ENCODE assay signal across 30 cellular contexts in genomic region chr1:27821761-27822315, GRCh38.
"Had no signal": no experiment of that assay in that cellular context is flagged by ENCODE, and none has a peak within 500 bp of the region (broad histone marks: within the 10 kb centered on the region; RNA-seq: fewer than 3 reads in every experiment).

No MANE protein-coding gene starts in this region.

- H3K27ac Mint-ChIP-seq: activated CD4-positive, alpha-beta memory T cell treated with anti-CD3 and anti-CD28 coated beads, Interleukin-2, amount 10 ng/mL, durations not matched to agents 7 days and 5 days; activated CD4-positive, alpha-beta T cell treated with anti-CD3 and anti-CD28 coated beads, Interleukin-2, amount 10 ng/mL, durations not matched to agents 7 days and 5 days; activated naive CD4-positive, alpha-beta T cell treated with anti-CD3 and anti-CD28 coated beads, Interleukin-2, amount 50 U/mL, for 24 hours; activated naive CD8-positive, alpha-beta T cell treated with anti-CD3 and anti-CD28 coated beads, Interleukin-2, amount 50 U/mL, for 24 hours; activated T-helper 17 cell treated with anti-CD3 and anti-CD28 coated beads, Interleukin-2, amount 50 U/mL, for 72 hours; dendritic cell treated with granulocyte-macrophage colony-stimulating factor and Interleukin-4, amounts not matched to agents 40 ng/mL and 50 ng/mL, for 4 days; natural killer cell treated with Interleukin-12 subunit alpha and Interleukin-12 subunit beta and Interleukin-15 and Interleukin-18, amount 100 ng/mL, for 72 hours; stimulated activated naive CD8-positive, alpha-beta T cell treated with anti-CD3 and anti-CD28 coated beads, Interleukin-15, Interleukin-2, amounts not matched to agents 100 ng/mL and 50 ng/mL, for 24 hours; T-helper 1 cell treated with Interleukin-12 subunit alpha and Interleukin-12 subunit beta and Interleukin-4 antibody, amounts not matched to agents 30 μg/mL and 1 μg/mL, for 36 hours; type B pancreatic cell had no signal

- H3K27ac ChIP-seq: breast epithelium, heart left ventricle, left lung, right lobe of liver, thoracic aorta, vagina, WERI-Rb-1 had no signal

- H3K4me1 ChIP-seq: breast epithelium, left lung, vagina had no signal

- H3K36me3 ChIP-seq: breast epithelium had no signal

- H3K27me3 Mint-ChIP-seq: activated CD4-positive, alpha-beta memory T cell treated with anti-CD3 and anti-CD28 coated beads, Interleukin-2, amount 10 ng/mL, durations not matched to agents 7 days and 5 days; activated CD4-positive, alpha-beta T cell treated with anti-CD3 and anti-CD28 coated beads, Interleukin-2, amount 10 ng/mL, durations not matched to agents 7 days and 5 days; activated naive CD4-positive, alpha-beta T cell treated with anti-CD3 and anti-CD28 coated beads, Interleukin-2, amount 50 U/mL, for 24 hours; activated naive CD8-positive, alpha-beta T cell treated with anti-CD3 and anti-CD28 coated beads, Interleukin-2, amount 50 U/mL, for 24 hours; activated T-helper 17 cell treated with anti-CD3 and anti-CD28 coated beads, Interleukin-2, amount 50 U/mL, for 72 hours; dendritic cell treated with granulocyte-macrophage colony-stimulating factor and Interleukin-4, amounts not matched to agents 40 ng/mL and 50 ng/mL, for 4 days; natural killer cell treated with Interleukin-12 subunit alpha and Interleukin-12 subunit beta and Interleukin-15 and Interleukin-18, amount 100 ng/mL, for 72 hours; stimulated activated naive CD8-positive, alpha-beta T cell treated with anti-CD3 and anti-CD28 coated beads, Interleukin-15, Interleukin-2, amounts not matched to agents 100 ng/mL and 50 ng/mL, for 24 hours; type B pancreatic cell had no signal

- H3K9me3 Mint-ChIP-seq: activated CD4-positive, alpha-beta memory T cell treated with anti-CD3 and anti-CD28 coated beads, Interleukin-2, amount 10 ng/mL, durations not matched to agents 7 days and 5 days; activated CD4-positive, alpha-beta T cell treated with anti-CD3 and anti-CD28 coated beads, Interleukin-2, amount 10 ng/mL, durations not matched to agents 7 days and 5 days; activated naive CD4-positive, alpha-beta T cell treated with anti-CD3 and anti-CD28 coated beads, Interleukin-2, amount 50 U/mL, for 24 hours; activated naive CD8-positive, alpha-beta T cell treated with anti-CD3 and anti-CD28 coated beads, Interleukin-2, amount 50 U/mL, for 24 hours; activated T-cell treated with anti-CD3 and anti-CD28 coated beads, Interleukin-2, amount 50 U/mL, for 4 hours; activated T-helper 17 cell treated with anti-CD3 and anti-CD28 coated beads, Interleukin-2, amount 50 U/mL, for 72 hours; dendritic cell treated with granulocyte-macrophage colony-stimulating factor and Interleukin-4, amounts not matched to agents 40 ng/mL and 50 ng/mL, for 4 days; immature natural killer cell; natural killer cell treated with Interleukin-12 subunit alpha and Interleukin-12 subunit beta and Interleukin-15 and Interleukin-18, amount 100 ng/mL, for 72 hours; stimulated activated naive CD8-positive, alpha-beta T cell treated with anti-CD3 and anti-CD28 coated beads, Interleukin-15, Interleukin-2, amounts not matched to agents 100 ng/mL and 50 ng/mL, for 24 hours; T-helper 1 cell treated with Interleukin-12 subunit alpha and Interleukin-12 subunit beta and Interleukin-4 antibody, amounts not matched to agents 30 μg/mL and 1 μg/mL, for 36 hours; type B pancreatic cell had no signal

- H3K27me3 ChIP-seq: breast epithelium, heart left ventricle, left lung, right lobe of liver, vagina had no signal

- ATAC-seq: activated naive CD8-positive, alpha-beta T cell treated with anti-CD3 and anti-CD28 coated beads, Interleukin-2, amount 50 U/mL, for 24 hours; activated T-cell treated with anti-CD3 and anti-CD28 coated beads, Interleukin-2, amount 50 U/mL, for 4 hours; activated T-helper 17 cell treated with anti-CD3 and anti-CD28 coated beads, Interleukin-2, amount 50 U/mL, for 72 hours; heart left ventricle; left lung; mucosa of descending colon; natural killer cell treated with Interleukin-12 subunit alpha and Interleukin-12 subunit beta and Interleukin-15 and Interleukin-18, amount 100 ng/mL, for 72 hours; right lobe of liver had no signal

- H3K4me3 Mint-ChIP-seq: activated CD4-positive, alpha-beta memory T cell treated with anti-CD3 and anti-CD28 coated beads, Interleukin-2, amount 10 ng/mL, durations not matched to agents 7 days and 5 days; activated CD4-positive, alpha-beta T cell treated with anti-CD3 and anti-CD28 coated beads, Interleukin-2, amount 10 ng/mL, durations not matched to agents 7 days and 5 days; activated naive CD4-positive, alpha-beta T cell treated with anti-CD3 and anti-CD28 coated beads, Interleukin-2, amount 50 U/mL, for 24 hours; activated naive CD8-positive, alpha-beta T cell treated with anti-CD3 and anti-CD28 coated beads, Interleukin-2, amount 50 U/mL, for 24 hours; activated T-cell treated with anti-CD3 and anti-CD28 coated beads, Interleukin-2, amount 50 U/mL, for 4 hours; activated T-helper 17 cell treated with anti-CD3 and anti-CD28 coated beads, Interleukin-2, amount 50 U/mL, for 72 hours; dendritic cell treated with granulocyte-macrophage colony-stimulating factor and Interleukin-4, amounts not matched to agents 40 ng/mL and 50 ng/mL, for 4 days; immature natural killer cell; natural killer cell treated with Interleukin-12 subunit alpha and Interleukin-12 subunit beta and Interleukin-15 and Interleukin-18, amount 100 ng/mL, for 72 hours; stimulated activated naive CD8-positive, alpha-beta T cell treated with anti-CD3 and anti-CD28 coated beads, Interleukin-15, Interleukin-2, amounts not matched to agents 100 ng/mL and 50 ng/mL, for 24 hours; T-helper 1 cell treated with Interleukin-12 subunit alpha and Interleukin-12 subunit beta and Interleukin-4 antibody, amounts not matched to agents 30 μg/mL and 1 μg/mL, for 36 hours; type B pancreatic cell had no signal

- DNase-seq: activated CD4-positive, alpha-beta memory T cell treated with anti-CD3 and anti-CD28 coated beads, Interleukin-2, amount 10 ng/mL, durations not matched to agents 7 days and 5 days; activated CD4-positive, alpha-beta T cell treated with anti-CD3 and anti-CD28 coated beads, Interleukin-2, amount 10 ng/mL, durations not matched to agents 7 days and 5 days; activated CD4-positive, CD25-positive, alpha-beta regulatory T cell treated with anti-CD3 and anti-CD28 coated beads, Interleukin-2, amount 50 U/mL, for 72 hours; activated naive CD8-positive, alpha-beta T cell treated with anti-CD3 and anti-CD28 coated beads, Interleukin-2, amount 50 U/mL, for 24 hours; activated T-cell treated with anti-CD3 and anti-CD28 coated beads, Interleukin-2, amount 50 U/mL, for 4 hours; central memory CD4-positive, alpha-beta T cell; effector CD4-positive, alpha-beta T cell; foreskin fibroblast; heart left ventricle; hypothalamus; immature natural killer cell; left lung; mucosa of descending colon; right lobe of liver; stimulated activated CD4-positive, alpha-beta T cell treated with anti-CD3 and anti-CD28 coated beads, Interleukin-12 subunit alpha, Interleukin-12 subunit beta, amount 100 ng/mL, for 4 hours; stimulated activated CD4-positive, alpha-beta T cell treated with anti-CD3 and anti-CD28 coated beads, Interleukin-4, amount 100 ng/mL, for 1 hour; SW 1271; T-helper 9 cell; WERI-Rb-1 had no signal

- H3K9me3 ChIP-seq: breast epithelium, heart left ventricle, left lung, mucosa of descending colon, right lobe of liver, thoracic aorta, vagina had no signal

- H3K4me1 Mint-ChIP-seq: activated CD4-positive, alpha-beta memory T cell treated with anti-CD3 and anti-CD28 coated beads, Interleukin-2, amount 10 ng/mL, durations not matched to agents 7 days and 5 days; activated CD4-positive, alpha-beta T cell treated with anti-CD3 and anti-CD28 coated beads, Interleukin-2, amount 10 ng/mL, durations not matched to agents 7 days and 5 days; activated naive CD4-positive, alpha-beta T cell treated with anti-CD3 and anti-CD28 coated beads, Interleukin-2, amount 50 U/mL, for 24 hours; activated naive CD8-positive, alpha-beta T cell treated with anti-CD3 and anti-CD28 coated beads, Interleukin-2, amount 50 U/mL, for 24 hours; activated T-helper 17 cell treated with anti-CD3 and anti-CD28 coated beads, Interleukin-2, amount 50 U/mL, for 72 hours; immature natural killer cell had no signal

- H3K4me3 ChIP-seq: breast epithelium, heart left ventricle, left lung, lung, mucosa of descending colon, right lobe of liver, thoracic aorta, vagina had no signal
